Comparison of ENCODE assay signal across 8 cellular contexts in genomic region chr16:10941127-10941933, GRCh38. TPM values are rescaled to one million over a fixed set of nuclear protein-coding genes. Genes with fewer than 3 reads are reported as not detected.
DNase-seq lines count a peak whose midpoint lies in the region; ATAC-seq and TF ChIP-seq lines count a peak whose summit lies in the region.

No MANE protein-coding gene starts in this region.

- H3K9me3 Mint-ChIP-seq in activated CD4-positive, alpha-beta T cell treated with anti-CD3 and anti-CD28 coated beads, Interleukin-2, amount 10 ng/mL, durations not matched to agents 7 days and 5 days, result no peaks in the 10 kb centered on the region

- H3K36me3 ChIP-seq in left ventricle myocardium inferior (no peaks in the 10 kb centered on the region), skeletal muscle tissue (ENCODE audit: control insufficient read depth in 3 of 3, insufficient read depth in 3 of 3, low read length in 3 of 3) (peaks cover 0 to 3% (median 2%) of the 10 kb centered on the region in 3 donors)

- H3K27ac ChIP-seq in VCaP (peak overlapping the region; percentile 55; the same call in 1 of the 2 replicates), left ventricle myocardium inferior (replicated peaks) (peak overlapping the region; percentile 93), skeletal muscle tissue (ENCODE audit: low read depth, low read length) (peak overlapping the region; percentile 82)

- H3K27me3 ChIP-seq in left ventricle myocardium inferior (ENCODE audit: low read depth) (no peaks in the 10 kb centered on the region), skeletal muscle tissue (ENCODE audit: control insufficient read depth in 3 of 3, insufficient read depth in 3 of 3, low read length in 3 of 3) (no peaks in the 10 kb centered on the region)

- POLR2A ChIA-PET in activated CD4-positive, alpha-beta T cell treated with anti-CD3 and anti-CD28 coated beads, Interleukin-2, amount 10 ng/mL, durations not matched to agents 7 days and 5 days (lab: Charles Lee), result interaction anchor here (0.9 kb wide), 1 partner anchor 197 kb away, joined by 3 read pairs; no protein-coding TSS in a partner anchor

- H3K9ac ChIP-seq in skeletal muscle tissue (ENCODE audit: low read depth in 1 of 3, low read length in 3 of 3), result peak overlapping the region; percentile 86 to 97 (median 91)

- H3K36me3 Mint-ChIP-seq in activated CD4-positive, alpha-beta T cell treated with anti-CD3 and anti-CD28 coated beads, Interleukin-2, amount 10 ng/mL, durations not matched to agents 7 days and 5 days (ENCODE audit: low read depth), result peaks cover 26% of the 10 kb centered on the region

- H3K4me1 Mint-ChIP-seq in activated CD4-positive, alpha-beta T cell treated with anti-CD3 and anti-CD28 coated beads, Interleukin-2, amount 10 ng/mL, durations not matched to agents 7 days and 5 days, result peaks cover 80% of the 10 kb centered on the region

- H3K9me3 ChIP-seq in left ventricle myocardium inferior (replicated peaks) (no peaks in the 10 kb centered on the region), skeletal muscle tissue (ENCODE audit: control insufficient read depth in 3 of 3, low read length in 3 of 3) (no peaks in the 10 kb centered on the region)

- peak overlapping the region; percentile 83 for H3K4me3 Mint-ChIP-seq in activated CD4-positive, alpha-beta T cell treated with anti-CD3 and anti-CD28 coated beads, Interleukin-2, amount 10 ng/mL, durations not matched to agents 7 days and 5 days

- H3K27ac Mint-ChIP-seq in activated CD4-positive, alpha-beta T cell treated with anti-CD3 and anti-CD28 coated beads, Interleukin-2, amount 10 ng/mL, durations not matched to agents 7 days and 5 days, result peak overlapping the region; percentile 88

- CTCF ChIA-PET in activated CD4-positive, alpha-beta T cell treated with anti-CD3 and anti-CD28 coated beads, Interleukin-2, amount 10 ng/mL, durations not matched to agents 7 days and 5 days (lab: Charles Lee), result interaction anchor here (0.9 to 2.2 kb wide), 4 partner anchors 9 to 23 kb away, joined by 3 to 8 read pairs (median 4); no protein-coding TSS in a partner anchor

- H3K27me3 Mint-ChIP-seq in activated CD4-positive, alpha-beta T cell treated with anti-CD3 and anti-CD28 coated beads, Interleukin-2, amount 10 ng/mL, durations not matched to agents 7 days and 5 days, result no peaks in the 10 kb centered on the region

- DNase-seq in activated CD4-positive, alpha-beta T cell treated with anti-CD3 and anti-CD28 coated beads, Interleukin-2, amount 10 ng/mL, durations not matched to agents 7 days and 5 days, result no peak
- DNase-seq in activated CD4-positive, alpha-beta T cell treated with anti-CD3 and anti-CD28 coated beads for 1 hour, result no peak
- DNase-seq in left ventricle myocardium inferior (no peak), GM20000 (ENCODE audit: low spot score) (no peak), NCI-H1694 treated with DMSO at 0.1 percent for 48 hours (lab: John Stamatoyannopoulos, UW) (no peak)

- intact Hi-C loops in left ventricle myocardium inferior (cut with micrococcal nuclease), result no loop called here

- H3K4me3 ChIP-seq in left ventricle myocardium inferior (peak overlapping the region; percentile 93), skeletal muscle tissue (ENCODE audit: low read length in 3 of 3) (peak overlapping the region; percentile 82 to 95 (median 95))

- no peak for ATAC-seq in HG02588 (IDR thresholded peaks at IDR 0.05; ENCODE audit: unreplicated experiment)

- TF ChIP-seq CTCF in VCaP (conservative IDR thresholded peaks at IDR 0.05) (no peak), left ventricle myocardium inferior (IDR thresholded peaks at IDR 0.05; ENCODE audit: borderline replicate concordance) (no peak), GM20000 (IDR thresholded peaks at IDR 0.05; ENCODE audit: extremely low read depth, missing control alignments) (no peak)

- H3K4me1 ChIP-seq in left ventricle myocardium inferior (peaks cover 94% of the 10 kb centered on the region), skeletal muscle tissue (ENCODE audit: control insufficient read depth in 3 of 3, insufficient read depth in 3 of 3, low read length in 3 of 3) (peaks cover 75 to 83% (median 78%) of the 10 kb centered on the region in 3 donors)

RNA-seq across cellular contexts. Expression of gene DEXI, which starts 0.9 kb away (rescaled TPM):
- 10 to 100 TPM; 29.2 to 36.9 TPM for total RNA-seq in activated CD4-positive, alpha-beta T cell treated with anti-CD3 and anti-CD28 coated beads, Interleukin-2, amount 10 ng/mL, durations not matched to agents 7 days and 5 days
- total RNA-seq in left ventricle myocardium inferior, result 110 TPM
- 42.8 TPM for total RNA-seq in skeletal muscle tissue

RNA-seq across cellular contexts. Expression of gene CLEC16A, which starts 3.0 kb away (rescaled TPM):
- 10 to 100 TPM; 30.9 to 35.1 TPM for total RNA-seq in activated CD4-positive, alpha-beta T cell treated with anti-CD3 and anti-CD28 coated beads, Interleukin-2, amount 10 ng/mL, durations not matched to agents 7 days and 5 days
- total RNA-seq in left ventricle myocardium inferior, result 24.6 TPM
- 14.6 TPM for total RNA-seq in skeletal muscle tissue
